Comparison of ENCODE assay signal across 2 cellular contexts in genomic region chr13:110957931-110958330, GRCh38.
TF ChIP-seq lines count a peak whose summit lies in the region.

No MANE protein-coding gene starts in this region.

TF ChIP-seq in A549, 52 proteins besides CTCF, POLR2A, EP300 and RAD21:
- no peak for TF ChIP-seq ZFP36 (IDR thresholded peaks at IDR 0.05; ENCODE audit: borderline replicate concordance, partially characterized antibody)
- TF ChIP-seq, protein P1, sequence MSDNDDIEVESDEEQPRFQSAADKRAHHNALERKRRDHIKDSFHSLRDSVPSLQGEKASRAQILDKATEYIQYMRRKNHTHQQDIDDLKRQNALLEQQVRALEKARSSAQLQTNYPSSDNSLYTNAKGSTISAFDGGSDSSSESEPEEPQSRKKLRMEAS (IDR thresholded peaks at IDR 0.05) = 0 out of 2 replicates have a peak, but pooled peaks have one; percentile 0

TF ChIP-seq in IMR-90, 13 proteins besides CTCF, POLR2A, EP300 and RAD21:
- TF ChIP-seq MAZ (IDR thresholded peaks at IDR 0.05; ENCODE audit: borderline replicate concordance, low read depth, low read length) = no peak
- TF ChIP-seq USF2 (IDR thresholded peaks at IDR 0.05; ENCODE audit: low read depth, low read length) = no peak
- TF ChIP-seq MXI1 (IDR thresholded peaks at IDR 0.05; ENCODE audit: borderline replicate concordance, low read depth, low read length) = no peak
- TF ChIP-seq NFE2L2 (IDR thresholded peaks at IDR 0.05; ENCODE audit: low read depth, low read length) = no peak
